Comparison of ENCODE assay signal across 10 cellular contexts in the genomic region with DNA sequence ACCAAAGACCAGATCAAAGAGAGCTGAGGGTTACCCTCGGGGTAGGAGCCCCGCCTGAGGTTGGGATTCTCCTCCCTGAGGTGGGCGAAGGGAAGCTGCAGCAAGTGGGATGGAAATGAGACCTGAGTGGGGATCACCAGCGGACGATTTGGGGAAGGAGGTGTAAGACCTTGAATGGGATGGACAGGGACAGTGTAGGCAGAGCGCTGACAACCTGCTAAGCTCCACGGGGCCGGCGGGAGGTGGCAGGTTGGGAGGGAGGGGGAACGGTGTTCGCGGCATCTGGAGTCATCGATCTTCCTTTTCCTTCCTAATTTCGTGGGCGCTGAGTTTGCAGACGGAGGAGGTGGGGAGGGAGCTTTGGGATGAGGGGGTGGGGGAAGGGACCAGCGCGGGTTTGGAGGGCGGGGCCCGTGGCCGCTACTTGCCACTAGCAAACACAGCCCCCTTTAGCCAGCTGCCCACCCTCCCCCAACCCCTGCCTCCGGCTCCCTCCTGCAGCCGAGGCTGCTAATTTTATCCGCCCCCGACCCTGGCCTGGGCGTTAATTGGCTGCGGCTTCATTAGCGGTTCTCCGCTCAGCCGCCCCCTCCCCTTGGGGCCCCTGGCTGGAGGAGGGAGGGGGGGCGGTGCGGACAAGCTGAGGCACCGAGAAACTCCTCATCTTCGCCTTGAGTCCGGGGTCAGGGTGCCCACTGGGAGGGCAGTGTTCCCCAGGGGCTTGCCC. TPM values are rescaled to one million over a fixed set of nuclear protein-coding genes. Genes with fewer than 3 reads are reported as not detected.
DNase-seq lines count a peak whose midpoint lies in the region; TF ChIP-seq lines count a peak whose summit lies in the region.
"Had no signal": no experiment of that assay in that cellular context is flagged by ENCODE, and none has a peak within 500 bp of the region (broad histone marks: within the 10 kb centered on the region; RNA-seq: fewer than 3 reads in every experiment).

No MANE protein-coding gene starts in this region.

- H2AK5ac ChIP-seq in mesenchymal stem cell (ENCODE audit: low read length, severe bottlenecking), result no peak overlapping the region

- H2BK5ac ChIP-seq in mesenchymal stem cell (ENCODE audit: low read depth, low read length, poor library complexity, severe bottlenecking), result no peak overlapping the region

- H4K91ac ChIP-seq in mesenchymal stem cell (ENCODE audit: low read length), result peak overlapping the region; percentile 16

- H3K36me3 Mint-ChIP-seq in HFFc6 (ENCODE audit: low read depth), result peaks cover 14% of the 10 kb centered on the region
- H3K36me3 Mint-ChIP-seq in activated naive CD8-positive, alpha-beta T cell treated with anti-CD3 and anti-CD28 coated beads for 36 hours, result peaks cover 23% of the 10 kb centered on the region
- peaks cover 47% of the 10 kb centered on the region for H3K36me3 Mint-ChIP-seq in Calu3 (ENCODE audit: insufficient read depth, unreplicated experiment)

- H3K27ac ChIP-seq in BLaER1 treated with 17β-estradiol and CSF1 and Interleukin-3, amounts not matched to agents 10 nM and 100 nM, result no peak overlapping the region
- no peak overlapping the region for H3K27ac ChIP-seq in mesenchymal stem cell (ENCODE audit: low read length, poor library complexity, severe bottlenecking)
- H3K27ac ChIP-seq in transverse colon, result no peak overlapping the region

- no peak for TF ChIP-seq EP300 in transverse colon (IDR thresholded peaks at IDR 0.05; ENCODE audit: low read depth)

- peak overlapping the region in 1 of 2 experiments; percentile 55 for H3K18ac ChIP-seq in mesenchymal stem cell (ENCODE audit: low read depth in 1 of 2, low read length in 2 of 2)

- peaks cover 0 to 62% (median 36%) of the 10 kb centered on the region in 11 experiments; a peak in 21 of 22 replicates for H4K20me1 ChIP-seq in BLaER1 treated with 17β-estradiol and CSF1 and Interleukin-3, amounts not matched to agents 10 nM and 100 nM

- H3K9me3 Mint-ChIP-seq in HFFc6 (no peaks in the 10 kb centered on the region), Calu3 (ENCODE audit: low read depth, unreplicated experiment) (no peaks in the 10 kb centered on the region)
- no peaks in the 10 kb centered on the region for H3K9me3 Mint-ChIP-seq in activated naive CD8-positive, alpha-beta T cell treated with anti-CD3 and anti-CD28 coated beads for 36 hours

- H3K14ac ChIP-seq in mesenchymal stem cell (ENCODE audit: low read length in 2 of 2), result no peak overlapping the region

- TF ChIP-seq POLR2A in transverse colon (IDR thresholded peaks at IDR 0.05), result no peak

- peak overlapping the region; percentile 43 for H4K8ac ChIP-seq in mesenchymal stem cell (ENCODE audit: low read length)

- intact Hi-C loops in transverse colon (cut with DNase I; ENCODE audit: low total_unique reads), result no loop called here
- intact Hi-C loops in Calu3 (cut with micrococcal nuclease; ENCODE audit: unreplicated experiment), result no loop called here

- H2BK12ac ChIP-seq in mesenchymal stem cell (ENCODE audit: low read length in 2 of 2), result peak overlapping the region in 1 of 2 experiments; percentile 49

- H3K36me3 ChIP-seq in BLaER1 treated with 17β-estradiol and CSF1 and Interleukin-3, amounts not matched to agents 10 nM and 100 nM, result peaks cover 5 to 13% (median 11%) of the 10 kb centered on the region in 11 experiments
- H3K36me3 ChIP-seq in mesenchymal stem cell (ENCODE audit: control insufficient read depth in 1 of 2, insufficient read depth in 2 of 2, low read depth in 1 of 2, low read length in 2 of 2) (peaks cover 7 to 9% of the 10 kb centered on the region in 2 experiments), transverse colon (no peaks in the 10 kb centered on the region)

- H2AFZ ChIP-seq in mesenchymal stem cell (ENCODE audit: low read depth, low read length), result no peak overlapping the region

- H3K27ac Mint-ChIP-seq in HFFc6, result no peak overlapping the region
- no peak overlapping the region for H3K27ac Mint-ChIP-seq in activated naive CD8-positive, alpha-beta T cell treated with anti-CD3 and anti-CD28 coated beads for 36 hours
- no peak overlapping the region for H3K27ac Mint-ChIP-seq in Calu3 (ENCODE audit: unreplicated experiment)

- H2BK120ac ChIP-seq in mesenchymal stem cell (ENCODE audit: low read depth, low read length), result no peak overlapping the region

- H3K27me3 ChIP-seq in BLaER1 treated with 17β-estradiol and CSF1 and Interleukin-3, amounts not matched to agents 10 nM and 100 nM, result peaks cover 54 to 63% (median 60%) of the 10 kb centered on the region in 11 experiments
- H3K27me3 ChIP-seq in mesenchymal stem cell (ENCODE audit: control insufficient read depth in 1 of 2, insufficient read depth in 1 of 2, low read length in 2 of 2), result peaks cover 28 to 60% of the 10 kb centered on the region in 2 experiments
- peaks cover 56% of the 10 kb centered on the region for H3K27me3 ChIP-seq in transverse colon

- peaks cover 44 to 87% (median 79%) of the 10 kb centered on the region in 10 experiments for H3K4me1 ChIP-seq in BLaER1 treated with 17β-estradiol and CSF1 and Interleukin-3, amounts not matched to agents 10 nM and 100 nM
- H3K4me1 ChIP-seq in mesenchymal stem cell (ENCODE audit: control insufficient read depth, insufficient read depth, low read depth, low read length), result peaks cover 36% of the 10 kb centered on the region
- H3K4me1 ChIP-seq in transverse colon, result peaks cover 19 to 48% (median 31%) of the 10 kb centered on the region in 4 donors

- peaks cover 3% of the 10 kb centered on the region for H3K27me3 Mint-ChIP-seq in HFFc6 (ENCODE audit: insufficient read depth)
- peaks cover 62% of the 10 kb centered on the region for H3K27me3 Mint-ChIP-seq in activated naive CD8-positive, alpha-beta T cell treated with anti-CD3 and anti-CD28 coated beads for 36 hours
- H3K27me3 Mint-ChIP-seq in Calu3 (ENCODE audit: unreplicated experiment), result peaks cover 65% of the 10 kb centered on the region

- H3K9me3 ChIP-seq in BLaER1 treated with 17β-estradiol and CSF1 and Interleukin-3, amounts not matched to agents 10 nM and 100 nM (replicated peaks in 1 of 11), result no peaks in the 10 kb centered on the region
- H3K9me3 ChIP-seq in mesenchymal stem cell (ENCODE audit: control insufficient read depth, low read length), result no peaks in the 10 kb centered on the region
- H3K9me3 ChIP-seq in transverse colon, result no peaks in the 10 kb centered on the region

- 8% methylated on average over 22 of the region's 35 CpGs for WGBS in mesenchymal stem cell
- 20 to 21% methylated on average over 12 to 33 of the region's 35 CpGs for WGBS in transverse colon (ENCODE audit: low coverage in 1 of 2), 2 donors

- H3K4ac ChIP-seq in mesenchymal stem cell (ENCODE audit: low read depth in 1 of 2, low read length in 2 of 2), result no peak overlapping the region

- CTCF ChIA-PET in HEK293T (lab: Yijun Ruan, JAX), result interaction anchor here (1.0 to 2.7 kb wide), 5 partner anchors 9 to 16 kb away, joined by 5 to 18 read pairs (median 9); a partner anchor contains a TSS
- CTCF ChIA-PET in Calu3 (lab: Charles Lee), result interaction anchor here (0.5 to 1.2 kb wide), 3 partner anchors 12 to 475 kb away, joined by 3 to 4 read pairs (median 4); no protein-coding TSS in a partner anchor

- peak overlapping the region in 4 of 11 experiments; percentile 36 to 53 (median 50); a peak in 7 of 22 replicates for H3K9ac ChIP-seq in BLaER1 treated with 17β-estradiol and CSF1 and Interleukin-3, amounts not matched to agents 10 nM and 100 nM
- H3K9ac ChIP-seq in mesenchymal stem cell (ENCODE audit: low read length), result no peak overlapping the region

- peak overlapping the region; percentile 85 to 100 (median 99) for H3K4me2 ChIP-seq in BLaER1 treated with 17β-estradiol and CSF1 and Interleukin-3, amounts not matched to agents 10 nM and 100 nM
- H3K4me2 ChIP-seq in mesenchymal stem cell (ENCODE audit: low read length, poor library complexity, severe bottlenecking), result peak overlapping the region; percentile 33

- H3K23ac ChIP-seq in mesenchymal stem cell (ENCODE audit: low read length in 2 of 2), result peak overlapping the region in 1 of 2 experiments; percentile 13

- H3K4me3 Mint-ChIP-seq in HFFc6, result peak overlapping the region; percentile 53; the same call in 1 of the 2 replicates
- H3K4me3 Mint-ChIP-seq in activated naive CD8-positive, alpha-beta T cell treated with anti-CD3 and anti-CD28 coated beads for 36 hours, result peak overlapping the region; percentile 53
- no peak overlapping the region for H3K4me3 Mint-ChIP-seq in Calu3 (ENCODE audit: low read depth, unreplicated experiment)

- POLR2A ChIA-PET in HEK293T (lab: Yijun Ruan, JAX), result interaction anchor here (0.8 to 2.3 kb wide), 7 partner anchors 9 to 228 kb away, joined by 3 to 9 read pairs (median 4); partner anchors contain the start of genes INHBE, NEMP1 and NXPH4

- no TSS peak for BruUV-seq in Calu3 (replicated peaks; lab: Mats Ljungman, UMichigan)

- in situ Hi-C loops in transverse colon (cut with MboI; ENCODE audit: low pct_ligation_motif_present in 1 of 4, low pct_unique_long_range_greater_than_20kb in 1 of 4, low sequenced_read_pairs in 3 of 4), result no loop called here

- peaks cover 6% of the 10 kb centered on the region for H3K79me1 ChIP-seq in mesenchymal stem cell (replicated peaks; ENCODE audit: low read length, poor library complexity, severe bottlenecking)

- no peak overlapping the region for H2BK15ac ChIP-seq in mesenchymal stem cell (ENCODE audit: low read depth, poor library complexity, severe bottlenecking)

- peaks cover 39% of the 10 kb centered on the region for H3K4me1 Mint-ChIP-seq in HFFc6 (ENCODE audit: low read depth)
- H3K4me1 Mint-ChIP-seq in activated naive CD8-positive, alpha-beta T cell treated with anti-CD3 and anti-CD28 coated beads for 36 hours, result peaks cover 57% of the 10 kb centered on the region
- H3K4me1 Mint-ChIP-seq in Calu3 (ENCODE audit: low read depth, unreplicated experiment), result peaks cover 45% of the 10 kb centered on the region

- peak overlapping the region; percentile 29 to 62 (median 48); a peak in 16 of 20 replicates for H3K4me3 ChIP-seq in BLaER1 treated with 17β-estradiol and CSF1 and Interleukin-3, amounts not matched to agents 10 nM and 100 nM
- H3K4me3 ChIP-seq in mesenchymal stem cell (ENCODE audit: insufficient read depth in 1 of 2, low read depth in 1 of 2, low read length in 2 of 2) (peak overlapping the region; percentile 32 to 58), transverse colon (no peak overlapping the region)

- DNase-seq in HFFc6 (no peak), mesenchymal stem cell (no peak), HEK293T (ENCODE audit: extremely low spot score) (no peak), DMS53 treated with DMSO at 0.1 percent for 48 hours (lab: John Stamatoyannopoulos, UW; ENCODE audit: unreplicated experiment) (no peak), transverse colon (no peak), Calu3 (no peak)
- no peak for DNase-seq in activated naive CD8-positive, alpha-beta T cell treated with anti-CD3 and anti-CD28 coated beads for 36 hours
- DNase-seq: DND-41 had no signal

- TF ChIP-seq CTCF in HFFc6 (IDR thresholded peaks at IDR 0.05) (no peak), transverse colon (IDR thresholded peaks at IDR 0.05) (no peak), Calu3 (IDR thresholded peaks at IDR 0.05; ENCODE audit: unreplicated experiment) (no peak)

RNA-seq across cellular contexts. Expression of gene SHMT2, which starts 2.8 kb away (rescaled TPM):
- total RNA-seq in HFFc6 (2021; fragmentation: NEBNext Ultra II Directional; extraction: Animal tissue kit (Norgen Biotek cat#: 25700)), result 100 to 1,000 TPM; 112 to 127 (median 126) TPM
- total RNA-seq in activated naive CD8-positive, alpha-beta T cell treated with anti-CD3 and anti-CD28 coated beads for 36 hours, result 100 to 1,000 TPM; 517 to 532 TPM
- polyA plus RNA-seq in mesenchymal stem cell (2013, experiment 1 of 2), result 196 TPM
- polyA plus RNA-seq in mesenchymal stem cell (2013, experiment 2 of 2), result 196 TPM
- total RNA-seq in transverse colon (100 to 1,000 TPM in 1 of 4 donors, 10 to 100 TPM in 3; 29.2 to 104 (median 33.4) TPM), Calu3 (2022) (203 and 243 TPM in 2 replicates)

RNA-seq across cellular contexts. Expression of gene NXPH4, which starts 10.2 kb away (rescaled TPM):
- 1 to 10 TPM; 2.9 to 8.2 (median 3.9) TPM for total RNA-seq in HFFc6 (2021; fragmentation: NEBNext Ultra II Directional; extraction: Animal tissue kit (Norgen Biotek cat#: 25700))
- under 1 TPM; 0.19 to 0.26 TPM for total RNA-seq in activated naive CD8-positive, alpha-beta T cell treated with anti-CD3 and anti-CD28 coated beads for 36 hours
- polyA plus RNA-seq in mesenchymal stem cell (2013, experiment 1 of 2), result 1.8 TPM
- 1.6 TPM for polyA plus RNA-seq in mesenchymal stem cell (2013, experiment 2 of 2)
- total RNA-seq in transverse colon (not detected), Calu3 (2022) (2.0 and 4.1 TPM in 2 replicates)
- total RNA-seq: skeletal muscle tissue had no signal

RNA-seq across cellular contexts. Expression of gene STAC3, which starts 24.2 kb away (rescaled TPM):
- total RNA-seq in HFFc6 (2021; fragmentation: NEBNext Ultra II Directional; extraction: Animal tissue kit (Norgen Biotek cat#: 25700)), result 1 to 10 TPM in 1 of 6 experiments, under 1 TPM in 5; 0.21 to 1.1 (median 0.58) TPM
- 1 to 10 TPM; 2.0 to 2.6 TPM for total RNA-seq in activated naive CD8-positive, alpha-beta T cell treated with anti-CD3 and anti-CD28 coated beads for 36 hours
- 0.61 TPM for polyA plus RNA-seq in mesenchymal stem cell (2013, experiment 1 of 2)
- polyA plus RNA-seq in mesenchymal stem cell (2013, experiment 2 of 2), result 0.21 TPM
- total RNA-seq in transverse colon (1 to 10 TPM; 1.8 to 3.3 (median 1.9) TPM), Calu3 (2022) (5.0 and 7.0 TPM in 2 replicates)

Comparison
In these comparisons a context has a peak if more than half of its experiments do, and no peak if none do; other contexts are left out.
1. H3K4me3 ChIP-seq: peak in BLaER1 treated with 17β-estradiol and CSF1 and Interleukin-3, amounts not matched to agents 10 nM and 100 nM (10 of 10) and mesenchymal stem cell (2 of 2); none in transverse colon (0 of 4).